In genomic region chr19:33387351-33388230, GRCh38 we compare ENCODE assay signal across 27 cellular contexts. TPM values are rescaled to one million over a fixed set of nuclear protein-coding genes. Genes with fewer than 3 reads are reported as not detected.
A peak's percentile ranks its signal among the peaks of the same experiment; 100 is the strongest.
DNase-seq lines count a peak whose midpoint lies in the region; ATAC-seq and TF ChIP-seq lines count a peak whose summit lies in the region.
"Had no signal": no experiment of that assay in that cellular context is flagged by ENCODE, and none has a peak within 500 bp of the region (broad histone marks: within the 10 kb centered on the region; RNA-seq: fewer than 3 reads in every experiment).

No MANE protein-coding gene starts in this region.

- H3K9ac ChIP-seq in liver (ENCODE audit: low read depth in 1 of 2, low read length in 2 of 2), result no peak overlapping the region
- peak overlapping the region; percentile 48 to 82 (median 70) for H3K9ac ChIP-seq in skeletal muscle tissue (ENCODE audit: low read depth in 1 of 3, low read length in 3 of 3)

- ATAC-seq in heart left ventricle (no peak), heart right ventricle (no peak), HG03354 (IDR thresholded peaks at IDR 0.05; ENCODE audit: poor library complexity, severe bottlenecking, unreplicated experiment) (no peak)
- ATAC-seq: activated CD8-positive, alpha-beta T cell treated with anti-CD3 and anti-CD28 coated beads for 36 hours; gastroesophageal sphincter; stimulated activated naive CD8-positive, alpha-beta T cell treated with anti-CD3 and anti-CD28 coated beads, Interleukin-15, Interleukin-2, amounts not matched to agents 100 U/mL and 50 U/mL, for 24 hours had no signal

- no peak overlapping the region for H3K4me3 ChIP-seq in heart left ventricle
- no peak overlapping the region for H3K4me3 ChIP-seq in heart right ventricle
- no peak overlapping the region for H3K4me3 ChIP-seq in Peyer's patch
- no peak overlapping the region for H3K4me3 ChIP-seq in liver (ENCODE audit: low read depth in 1 of 3, low read length in 3 of 3)
- H3K4me3 ChIP-seq in skeletal muscle tissue (ENCODE audit: low read length in 3 of 3), result peak overlapping the region in 1 of 3 donors; percentile 54
- H3K4me3 ChIP-seq: coronary artery, esophagus squamous epithelium, gastroesophageal sphincter, HAP-1, PC-9, SJSA1 had no signal

- peak overlapping the region in 2 of 12 donors; percentile 85 to 86 for H3K27ac ChIP-seq in heart left ventricle
- H3K27ac ChIP-seq in heart right ventricle, result peak overlapping the region in 5 of 10 donors; percentile 76 to 92 (median 90)
- H3K27ac ChIP-seq in Peyer's patch, result no peak overlapping the region
- peak overlapping the region; percentile 69 to 70 for H3K27ac ChIP-seq in liver (ENCODE audit: low read depth in 1 of 2, low read length in 2 of 2)
- peak overlapping the region; percentile 92 for H3K27ac ChIP-seq in skeletal muscle tissue (ENCODE audit: low read depth, low read length)
- H3K27ac ChIP-seq: C4-2B, PC-9, SJSA1 had no signal

- H3K9me3 ChIP-seq in heart left ventricle, result no peaks in the 10 kb centered on the region
- no peaks in the 10 kb centered on the region for H3K9me3 ChIP-seq in heart right ventricle
- H3K9me3 ChIP-seq in Peyer's patch, result no peaks in the 10 kb centered on the region
- H3K9me3 ChIP-seq in liver (ENCODE audit: control insufficient read depth in 4 of 4, low read length in 3 of 4), result no peaks in the 10 kb centered on the region
- no peaks in the 10 kb centered on the region for H3K9me3 ChIP-seq in skeletal muscle tissue (ENCODE audit: control insufficient read depth in 3 of 3, low read length in 3 of 3)
- H3K9me3 ChIP-seq: esophagus squamous epithelium, gastroesophageal sphincter, HAP-1, SJSA1 had no signal

- TF ChIP-seq POLR2A in heart left ventricle (IDR thresholded peaks at IDR 0.05) (no peak), Peyer's patch (IDR thresholded peaks at IDR 0.05) (no peak)

- H3K27me3 ChIP-seq in heart left ventricle, result no peaks in the 10 kb centered on the region
- H3K27me3 ChIP-seq in heart right ventricle, result no peaks in the 10 kb centered on the region
- no peaks in the 10 kb centered on the region for H3K27me3 ChIP-seq in Peyer's patch
- no peaks in the 10 kb centered on the region for H3K27me3 ChIP-seq in liver (ENCODE audit: control insufficient read depth in 4 of 4, insufficient read depth in 4 of 4, low read length in 3 of 4)
- H3K27me3 ChIP-seq in skeletal muscle tissue (ENCODE audit: control insufficient read depth in 3 of 3, insufficient read depth in 3 of 3, low read length in 3 of 3), result no peaks in the 10 kb centered on the region
- H3K27me3 ChIP-seq: esophagus squamous epithelium, gastroesophageal sphincter, SJSA1 had no signal

- intact Hi-C loops in heart left ventricle (cut with DNase I) (no loop called here), heart right ventricle (cut with DNase I) (no loop called here)

- H3K36me3 ChIP-seq in heart left ventricle (peaks cover 0 to 31% (median 10%) of the 10 kb centered on the region in 9 donors), heart right ventricle (peaks cover 0 to 37% (median 0%) of the 10 kb centered on the region in 9 donors), Peyer's patch (peaks cover 0 to 20% (median 0%) of the 10 kb centered on the region in 3 donors), liver (ENCODE audit: control insufficient read depth in 4 of 4, insufficient read depth in 3 of 4, low read depth in 1 of 4, low read length in 3 of 4) (peaks cover 0 to 2% (median 0%) of the 10 kb centered on the region in 4 donors), skeletal muscle tissue (ENCODE audit: control insufficient read depth in 3 of 3, insufficient read depth in 3 of 3, low read length in 3 of 3) (peaks cover 0 to 5% (median 4%) of the 10 kb centered on the region in 3 donors)

- peaks cover 15 to 65% (median 49%) of the 10 kb centered on the region in 12 donors for H3K4me1 ChIP-seq in heart left ventricle
- peaks cover 21 to 88% (median 58%) of the 10 kb centered on the region in 9 donors for H3K4me1 ChIP-seq in heart right ventricle
- peaks cover 0 to 43% (median 9%) of the 10 kb centered on the region in 4 donors for H3K4me1 ChIP-seq in Peyer's patch
- H3K4me1 ChIP-seq in liver (ENCODE audit: control insufficient read depth in 4 of 4, insufficient read depth in 4 of 4, low read length in 3 of 4), result peaks cover 33 to 72% (median 59%) of the 10 kb centered on the region in 4 donors
- peaks cover 68 to 76% (median 70%) of the 10 kb centered on the region in 3 donors for H3K4me1 ChIP-seq in skeletal muscle tissue (ENCODE audit: control insufficient read depth in 3 of 3, insufficient read depth in 3 of 3, low read length in 3 of 3)

- TF ChIP-seq CTCF in heart left ventricle (IDR thresholded peaks at IDR 0.05) (no peak), heart right ventricle (IDR thresholded peaks at IDR 0.05) (no peak), Peyer's patch (IDR thresholded peaks at IDR 0.05) (no peak), liver (IDR thresholded peaks at IDR 0.05; ENCODE audit: low read depth, low read length, missing input control) (no peak)

- DNase-seq in heart left ventricle (peak in 3 of 5 donors; percentile 18 to 59 (median 25)), heart right ventricle (no peak), Peyer's patch (peak in 2 of 3 donors; percentile 43 to 50), NCI-H510A treated with DMSO at 0.1 percent for 48 hours (lab: John Stamatoyannopoulos, UW) (no peak)
- DNase-seq in activated CD8-positive, alpha-beta memory T cell treated with anti-CD3 and anti-CD28 coated beads, Interleukin-2, amount 50 U/mL, for 48 hours, result no peak
- DNase-seq: activated CD4-positive, alpha-beta T cell treated with anti-CD3 and anti-CD28 coated beads for 1 hour; activated CD8-positive, alpha-beta T cell treated with anti-CD3 and anti-CD28 coated beads for 36 hours; activated T-cell treated with anti-CD3 and anti-CD28 coated beads for 4 hours; Calu3; EL; esophagus squamous epithelium; islet precursor cell; mammary epithelial cell; NCI-H1092; NK-92 treated with Interleukin-12 subunit alpha and Interleukin-12 subunit beta, amount 100 ng/mL, for 24 hours; PC-9; stimulated activated CD4-positive, alpha-beta T cell treated with anti-CD3 and anti-CD28 coated beads, Interleukin-12 subunit alpha, Interleukin-12 subunit beta, amount 100 ng/mL, for 4 hours; stimulated activated naive CD8-positive, alpha-beta T cell treated with anti-CD3 and anti-CD28 coated beads, Interleukin-15, Interleukin-2, amounts not matched to agents 100 U/mL and 50 U/mL, for 24 hours; T-helper 1 cell had no signal

- TF ChIP-seq RAD21 in liver (IDR thresholded peaks at IDR 0.05), result no peak

- 96 to 98% (median 97%) methylated on average over 18 to 39 of the region's 39 CpGs for WGBS in heart left ventricle, 4 donors
- 97 to 98% methylated on average over 39 of the region's 39 CpGs for WGBS in heart right ventricle, 2 donors
- WGBS in liver, result 96% methylated on average over 39 of the region's 39 CpGs

TF ChIP-seq in liver, 16 proteins besides CTCF, POLR2A, EP300 and RAD21 (continues in another document):
- TF ChIP-seq GABPA (IDR thresholded peaks at IDR 0.05 in 1 of 2, conservative IDR thresholded peaks at IDR 0.05 in 1 of 2) (no peak), SP1 (IDR thresholded peaks at IDR 0.05) (no peak), TAF1 (conservative IDR thresholded peaks at IDR 0.05) (no peak), FOXA1 (IDR thresholded peaks at IDR 0.05) (no peak), EGR1 (IDR thresholded peaks at IDR 0.05; ENCODE audit: low read depth in 2 of 2) (no peak), FOXA2 (IDR thresholded peaks at IDR 0.05) (no peak), HNF4A (conservative IDR thresholded peaks at IDR 0.05) (no peak), RXRA (IDR thresholded peaks at IDR 0.05) (no peak), JUND (IDR thresholded peaks at IDR 0.05) (no peak), HNF4G (IDR thresholded peaks at IDR 0.05) (no peak), NR2F2 (IDR thresholded peaks at IDR 0.05) (no peak), REST (IDR thresholded peaks at IDR 0.05) (no peak), ATF3 (IDR thresholded peaks at IDR 0.05) (no peak), YY1 (IDR thresholded peaks at IDR 0.05) (no peak)

RNA-seq across cellular contexts. Expression of gene CEBPG, which starts 14.1 kb away (rescaled TPM):
- total RNA-seq in heart left ventricle, result 10 to 100 TPM; 11.8 to 18.3 (median 14.7) TPM
- 10 to 100 TPM; 12.4 to 30.7 TPM for polyA plus RNA-seq in heart left ventricle
- total RNA-seq in heart right ventricle, result 10 to 100 TPM; 10.4 to 19.4 (median 13.4) TPM
- 10 to 100 TPM; 15.0 to 22.2 TPM for polyA plus RNA-seq in heart right ventricle
- 10 to 100 TPM; 33.0 to 75.5 (median 50.5) TPM for total RNA-seq in Peyer's patch
- total RNA-seq in liver, result 10 to 100 TPM; 18.0 to 36.1 TPM
- 10 to 100 TPM; 16.9 to 30.3 TPM for polyA plus RNA-seq in liver
- 14.1 TPM for total RNA-seq in skeletal muscle tissue

Comparison
In these comparisons a context has a peak if more than half of its experiments do, and no peak if none do; other contexts are left out.
1. DNase-seq: peak in heart left ventricle (3 of 5) and Peyer's patch (2 of 3); none in heart right ventricle (0 of 2), activated CD8-positive, alpha-beta memory T cell treated with anti-CD3 and anti-CD28 coated beads, Interleukin-2, amount 50 U/mL, for 48 hours (single experiment) and NCI-H510A treated with DMSO at 0.1 percent for 48 hours (single experiment).
2. H3K27ac ChIP-seq: peak in liver (2 of 2) and skeletal muscle tissue (single experiment); none in Peyer's patch (0 of 4).
3. H3K9ac ChIP-seq: peak in skeletal muscle tissue (3 of 3); none in liver (0 of 2).